Comparison of ENCODE assay signal across 8 cellular contexts in genomic region chr7:20217193-20217948, GRCh38. TPM values are rescaled to one million over a fixed set of nuclear protein-coding genes. Genes with fewer than 3 reads are reported as not detected.
A peak's percentile ranks its signal among the peaks of the same experiment; 100 is the strongest.
DNase-seq lines count a peak whose midpoint lies in the region; ATAC-seq and TF ChIP-seq lines count a peak whose summit lies in the region.

Gene MACC1, minus strand, starts transcription at chr7:20217384. Its CDS starts 55,522 bp downstream, at chr7:20161862.

- ATAC-seq in CD4-positive, alpha-beta T cell (ENCODE audit: poor library complexity) = peak; percentile 82
- ATAC-seq in GM18858 (IDR thresholded peaks at IDR 0.05; ENCODE audit: unreplicated experiment) = peak; percentile 46
- ATAC-seq in HG03025 (IDR thresholded peaks at IDR 0.05; ENCODE audit: low FRiP score, unreplicated experiment) = peak; percentile 61

- H3K27me3 ChIP-seq in CD4-positive, alpha-beta T cell (ENCODE audit: control insufficient read depth, insufficient read depth, low read length) = no peaks in the 10 kb centered on the region
- no peaks in the 10 kb centered on the region for H3K27me3 ChIP-seq in endocrine pancreas (ENCODE audit: control insufficient read depth, insufficient read depth, low read length)

- no peaks in the 10 kb centered on the region for H3K36me3 ChIP-seq in endocrine pancreas (ENCODE audit: control insufficient read depth, insufficient read depth, low read length)

- H3K4me3 Mint-ChIP-seq in CD4-positive, alpha-beta T cell = peak within 1 kb of the TSS; percentile 43
- H3K4me3 Mint-ChIP-seq in progenitor cell of endocrine pancreas (ENCODE audit: low read depth) = peak within 1 kb of the TSS; percentile 71
- no peak within 1 kb of the TSS for H3K4me3 Mint-ChIP-seq in activated T-helper 1 cell treated with anti-CD3 and anti-CD28 coated beads, Interleukin-12 subunit alpha, Interleukin-12 subunit beta, Interleukin-2, Interleukin-4 antibody, amounts not matched to agents 30 ng/mL and 10 ng/mL and 1 ng/mL, durations not matched to agents 14 hours and 24 hours and 36 hours

- no peak within 1 kb of the TSS for H3K27ac ChIP-seq in CD4-positive, alpha-beta T cell (ENCODE audit: low read depth, low read length)

- intact Hi-C loops in CD4-positive, alpha-beta T cell (cut with DNase I, micrococcal nuclease) = no loop called here
- intact Hi-C loops in activated T-helper 1 cell treated with anti-CD3 and anti-CD28 coated beads, Interleukin-12 subunit alpha, Interleukin-12 subunit beta, Interleukin-2, Interleukin-4 antibody, amounts not matched to agents 30 ng/mL and 10 ng/mL and 1 ng/mL, durations not matched to agents 14 hours and 24 hours and 36 hours (cut with micrococcal nuclease) = no loop called here

- POLR2A ChIA-PET in CD4-positive, alpha-beta T cell (lab: Charles Lee) = no interaction called here

- no peaks in the 10 kb centered on the region for H3K9me3 ChIP-seq in CD4-positive, alpha-beta T cell (ENCODE audit: control insufficient read depth, low read length)
- H3K9me3 ChIP-seq in endocrine pancreas (ENCODE audit: control insufficient read depth, low read length) = no peaks in the 10 kb centered on the region

- H3K27me3 Mint-ChIP-seq in CD4-positive, alpha-beta T cell = no peaks in the 10 kb centered on the region
- H3K27me3 Mint-ChIP-seq in progenitor cell of endocrine pancreas = no peaks in the 10 kb centered on the region
- no peaks in the 10 kb centered on the region for H3K27me3 Mint-ChIP-seq in activated T-helper 1 cell treated with anti-CD3 and anti-CD28 coated beads, Interleukin-12 subunit alpha, Interleukin-12 subunit beta, Interleukin-2, Interleukin-4 antibody, amounts not matched to agents 30 ng/mL and 10 ng/mL and 1 ng/mL, durations not matched to agents 14 hours and 24 hours and 36 hours (ENCODE audit: insufficient read depth)

- DNase-seq in CD4-positive, alpha-beta T cell = peak in 1 of 10 experiments; percentile 1
- DNase-seq in NCI-H510A treated with DMSO at 0.1 percent for 48 hours (lab: John Stamatoyannopoulos, UW) (peak; percentile 98), progenitor cell of endocrine pancreas (ENCODE audit: low spot score, unreplicated experiment) (peak; percentile 30), EL (no peak)
- DNase-seq in activated T-helper 1 cell treated with anti-CD3 and anti-CD28 coated beads, Interleukin-12 subunit alpha, Interleukin-12 subunit beta, Interleukin-2, Interleukin-4 antibody, amounts not matched to agents 30 ng/mL and 10 ng/mL and 1 ng/mL, durations not matched to agents 14 hours and 24 hours and 36 hours (ENCODE audit: low spot score) = no peak

- H3K27ac Mint-ChIP-seq in CD4-positive, alpha-beta T cell = no peak within 1 kb of the TSS
- peak within 1 kb of the TSS; percentile 99 for H3K27ac Mint-ChIP-seq in progenitor cell of endocrine pancreas
- H3K27ac Mint-ChIP-seq in activated T-helper 1 cell treated with anti-CD3 and anti-CD28 coated beads, Interleukin-12 subunit alpha, Interleukin-12 subunit beta, Interleukin-2, Interleukin-4 antibody, amounts not matched to agents 30 ng/mL and 10 ng/mL and 1 ng/mL, durations not matched to agents 14 hours and 24 hours and 36 hours = no peak within 1 kb of the TSS

- H3K36me3 Mint-ChIP-seq in CD4-positive, alpha-beta T cell (ENCODE audit: low read depth) = no peaks in the 10 kb centered on the region
- peaks cover 9% of the 10 kb centered on the region for H3K36me3 Mint-ChIP-seq in progenitor cell of endocrine pancreas (ENCODE audit: insufficient read depth)
- H3K36me3 Mint-ChIP-seq in activated T-helper 1 cell treated with anti-CD3 and anti-CD28 coated beads, Interleukin-12 subunit alpha, Interleukin-12 subunit beta, Interleukin-2, Interleukin-4 antibody, amounts not matched to agents 30 ng/mL and 10 ng/mL and 1 ng/mL, durations not matched to agents 14 hours and 24 hours and 36 hours (ENCODE audit: low read depth) = no peaks in the 10 kb centered on the region

- no peak for TF ChIP-seq CTCF in CD4-positive, alpha-beta T cell (IDR thresholded peaks at IDR 0.05)
- peak; percentile 61 for TF ChIP-seq CTCF in progenitor cell of endocrine pancreas (IDR thresholded peaks at IDR 0.05; ENCODE audit: unreplicated experiment)

- no peaks in the 10 kb centered on the region for H3K9me3 Mint-ChIP-seq in CD4-positive, alpha-beta T cell
- H3K9me3 Mint-ChIP-seq in progenitor cell of endocrine pancreas (ENCODE audit: low read depth) = peaks cover 15% of the 10 kb centered on the region
- no peaks in the 10 kb centered on the region for H3K9me3 Mint-ChIP-seq in activated T-helper 1 cell treated with anti-CD3 and anti-CD28 coated beads, Interleukin-12 subunit alpha, Interleukin-12 subunit beta, Interleukin-2, Interleukin-4 antibody, amounts not matched to agents 30 ng/mL and 10 ng/mL and 1 ng/mL, durations not matched to agents 14 hours and 24 hours and 36 hours

- peaks cover 28% of the 10 kb centered on the region for H3K4me1 ChIP-seq in endocrine pancreas (ENCODE audit: control insufficient read depth, insufficient read depth, low read length)

- H3K9ac ChIP-seq in endocrine pancreas (ENCODE audit: control insufficient read depth, insufficient read depth, low read length) = peak within 1 kb of the TSS; percentile 47

- H3K4me3 ChIP-seq in endocrine pancreas (ENCODE audit: control insufficient read depth, insufficient read depth, low read length) = peak within 1 kb of the TSS; percentile 94

- CTCF ChIA-PET in CD4-positive, alpha-beta T cell (lab: Charles Lee) = no interaction called here

- H3K4me1 Mint-ChIP-seq in CD4-positive, alpha-beta T cell (ENCODE audit: low read depth) = peaks cover 14% of the 10 kb centered on the region
- H3K4me1 Mint-ChIP-seq in progenitor cell of endocrine pancreas (ENCODE audit: low read depth) = peaks cover 50% of the 10 kb centered on the region
- H3K4me1 Mint-ChIP-seq in activated T-helper 1 cell treated with anti-CD3 and anti-CD28 coated beads, Interleukin-12 subunit alpha, Interleukin-12 subunit beta, Interleukin-2, Interleukin-4 antibody, amounts not matched to agents 30 ng/mL and 10 ng/mL and 1 ng/mL, durations not matched to agents 14 hours and 24 hours and 36 hours (ENCODE audit: low read depth) = no peaks in the 10 kb centered on the region

RNA-seq across cellular contexts. Expression of gene MACC1, which starts in this region (rescaled TPM):
- under 1 TPM; 0.05 to 0.14 TPM for total RNA-seq in CD4-positive, alpha-beta T cell
- 16.1 and 21.3 TPM in 2 replicates for total RNA-seq in progenitor cell of endocrine pancreas
- not detected in 2 replicates for total RNA-seq in activated T-helper 1 cell treated with anti-CD3 and anti-CD28 coated beads, Interleukin-12 subunit alpha, Interleukin-12 subunit beta, Interleukin-2, Interleukin-4 antibody, amounts not matched to agents 30 ng/mL and 10 ng/mL and 1 ng/mL, durations not matched to agents 14 hours and 24 hours and 36 hours

Comparison
In these comparisons a context has a peak if more than half of its experiments do, and no peak if none do; other contexts are left out.
1. RNA of gene MACC1 (total RNA-seq): 16.1 to 21.3 TPM in progenitor cell of endocrine pancreas; 0.05 to 0.14 TPM in CD4-positive, alpha-beta T cell and not detected in activated T-helper 1 cell treated with anti-CD3 and anti-CD28 coated beads, Interleukin-12 subunit alpha, Interleukin-12 subunit beta, Interleukin-2, Interleukin-4 antibody, amounts not matched to agents 30 ng/mL and 10 ng/mL and 1 ng/mL, durations not matched to agents 14 hours and 24 hours and 36 hours; every median in the first group is over 10 times any median in the second.
2. Peak in ATAC-seq in CD4-positive, alpha-beta T cell; RNA of the gene not detected or under 1 TPM.
3. DNase-seq: peak in NCI-H510A treated with DMSO at 0.1 percent for 48 hours (single experiment) and progenitor cell of endocrine pancreas (single experiment); none in EL (single experiment) and activated T-helper 1 cell treated with anti-CD3 and anti-CD28 coated beads, Interleukin-12 subunit alpha, Interleukin-12 subunit beta, Interleukin-2, Interleukin-4 antibody, amounts not matched to agents 30 ng/mL and 10 ng/mL and 1 ng/mL, durations not matched to agents 14 hours and 24 hours and 36 hours (single experiment).
4. Peak in every context shown above with its lines, with median percentiles within 50 percentile points of each other: ATAC-seq.